Comparison of ENCODE assay signal across 8 cellular contexts in genomic region chr6:166757226-166758135, GRCh38.
DNase-seq lines count a peak whose midpoint lies in the region; ATAC-seq, FAIRE-seq and TF ChIP-seq lines count a peak whose summit lies in the region.

No MANE protein-coding gene starts in this region.

- H3K9ac ChIP-seq in endodermal cell (ENCODE audit: extremely low read depth, low read length, poor library complexity, severe bottlenecking) (no peak overlapping the region), kidney (ENCODE audit: low read length in 2 of 2) (no peak overlapping the region)

- WGBS in endodermal cell (ENCODE audit: insufficient coverage in 1 of 2, insufficient read length in 1 of 2), 2 experiments = 43 to 54% methylated on average over 14 to 25 of the region's 25 CpGs

- TF ChIP-seq CTCF in endodermal cell (conservative IDR thresholded peaks at IDR 0.05) = no peak
- no peak for TF ChIP-seq CTCF in omental fat pad (IDR thresholded peaks at IDR 0.05)
- TF ChIP-seq CTCF in kidney (IDR thresholded peaks at IDR 0.05; ENCODE audit: borderline replicate concordance, extremely low read depth, insufficient read depth) = no peak

- H3K4me3 Mint-ChIP-seq in endodermal cell = no peak overlapping the region

- no peak for FAIRE-seq in kidney (lab: Jason Lieb, UNC)

- intact Hi-C loops in kidney (cut with DNase I) = no loop called here

- H3K27me3 Mint-ChIP-seq in endodermal cell (ENCODE audit: insufficient read depth) = no peaks in the 10 kb centered on the region

- no peaks in the 10 kb centered on the region for H3K27me3 ChIP-seq in endodermal cell (ENCODE audit: control insufficient read depth, insufficient read depth, low read length, poor library complexity, severe bottlenecking)

- no peaks in the 10 kb centered on the region for H3K9me3 Mint-ChIP-seq in endodermal cell

- peak; percentile 46 for ATAC-seq in omental fat pad (ENCODE audit: low FRiP score)

- H3K36me3 ChIP-seq in endodermal cell (ENCODE audit: control insufficient read depth, insufficient read depth, low read length) = no peaks in the 10 kb centered on the region
- H3K36me3 ChIP-seq in kidney (ENCODE audit: control insufficient read depth in 1 of 2, insufficient read depth in 2 of 2, low read length in 2 of 2) = no peaks in the 10 kb centered on the region

- H3K4me3 ChIP-seq in endodermal cell (ENCODE audit: low read length) (no peak overlapping the region), kidney (ENCODE audit: low read length in 2 of 2) (no peak overlapping the region)

- H3K27ac ChIP-seq in endodermal cell (ENCODE audit: low read depth, low read length) = no peak overlapping the region
- H3K27ac ChIP-seq in kidney (ENCODE audit: low read depth in 2 of 2, low read length in 2 of 2) = no peak overlapping the region

- peak; percentile 71 for DNase-seq in ELF-1 (ENCODE audit: low read depth, low spot score)
- DNase-seq in NCI-H2171 treated with DMSO at 0.1 percent for 48 hours (lab: John Stamatoyannopoulos, UW) = peak; percentile 33
- peak; percentile 76 for DNase-seq in endodermal cell
- no peak for DNase-seq in omental fat pad (ENCODE audit: low spot score)
- no peak for DNase-seq in H4 (ENCODE audit: low spot score)
- no peak for DNase-seq in GM19238 (ENCODE audit: insufficient read length, low spot score)
- no peak for DNase-seq in kidney
- DNase-seq in HT-29 (ENCODE audit: low spot score) = no peak

- H3K9me3 ChIP-seq in endodermal cell (ENCODE audit: control insufficient read depth, low read length) (no peaks in the 10 kb centered on the region), kidney (ENCODE audit: control insufficient read depth in 1 of 2, low read length in 2 of 2) (no peaks in the 10 kb centered on the region)

- H3K4me1 ChIP-seq in endodermal cell (ENCODE audit: control insufficient read depth, insufficient read depth, low read length) (no peaks in the 10 kb centered on the region), kidney (ENCODE audit: control insufficient read depth in 1 of 2, insufficient read depth in 1 of 2, low read depth in 1 of 2, low read length in 2 of 2) (peaks cover 0 to 6% of the 10 kb centered on the region in 2 donors)

- no peaks in the 10 kb centered on the region for H3K36me3 Mint-ChIP-seq in endodermal cell (ENCODE audit: low read depth)

- no peak overlapping the region for H3K27ac Mint-ChIP-seq in endodermal cell

- H3K4me1 Mint-ChIP-seq in endodermal cell = peaks cover 19% of the 10 kb centered on the region

Comparison
In these comparisons a context has a peak if more than half of its experiments do, and no peak if none do; other contexts are left out.
1. DNase-seq: peak in ELF-1 (single experiment), NCI-H2171 treated with DMSO at 0.1 percent for 48 hours (single experiment) and endodermal cell (single experiment); none in omental fat pad (single experiment), H4 (single experiment), GM19238 (single experiment), kidney (single experiment) and HT-29 (single experiment).